ENCODE assay signal across 25 cellular contexts in the genomic region with DNA sequence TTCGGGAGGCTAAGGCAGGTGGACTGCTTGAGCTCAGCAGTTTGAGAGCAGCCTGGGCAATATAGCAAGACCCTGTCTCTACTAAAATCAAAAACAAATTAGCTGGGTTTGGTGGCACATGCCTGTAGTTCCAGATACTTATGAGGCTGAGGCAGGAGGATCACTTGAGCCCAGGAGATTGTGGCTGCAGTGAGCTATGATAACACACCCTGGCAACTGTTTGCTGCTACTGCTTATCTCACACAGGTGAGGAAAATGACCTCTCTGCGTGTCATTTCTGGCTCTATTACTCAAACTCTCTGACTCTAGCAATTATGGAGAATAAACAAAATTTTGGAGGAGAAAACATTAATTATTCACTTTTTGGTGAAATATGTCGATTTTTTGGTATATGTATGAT. TPM values are rescaled to one million over a fixed set of nuclear protein-coding genes. Genes with fewer than 3 reads are reported as not detected.
DNase-seq lines count a peak whose midpoint lies in the region; ATAC-seq, FAIRE-seq and TF ChIP-seq lines count a peak whose summit lies in the region.
"Had no signal": no experiment of that assay in that cellular context is flagged by ENCODE, and none has a peak within 500 bp of the region (broad histone marks: within the 10 kb centered on the region; RNA-seq: fewer than 3 reads in every experiment).

No MANE protein-coding gene starts in this region.

- 83% methylated on average over 1 of the region's 3 CpGs for WGBS in mesenchymal stem cell
- WGBS in transverse colon (ENCODE audit: low coverage in 1 of 2), 2 donors = 63 to 69% methylated on average over 3 of the region's 3 CpGs

- H3K9me3 ChIP-seq in PC-3 (ENCODE audit: low read length) (no peaks in the 10 kb centered on the region), colonic mucosa (no peaks in the 10 kb centered on the region), mesenchymal stem cell (ENCODE audit: control insufficient read depth, low read length) (no peaks in the 10 kb centered on the region), transverse colon (no peaks in the 10 kb centered on the region)
- H3K9me3 ChIP-seq: Caco-2, Peyer's patch, SJCRH30 had no signal

- no peak overlapping the region for H2BK5ac ChIP-seq in mesenchymal stem cell (ENCODE audit: low read depth, low read length, poor library complexity, severe bottlenecking)

- H3K36me3 Mint-ChIP-seq in activated CD4-positive, alpha-beta T cell treated with anti-CD3 and anti-CD28 coated beads for 36 hours (ENCODE audit: low read depth) = no peaks in the 10 kb centered on the region

- H3K9me2 ChIP-seq in PC-3 (replicated peaks; ENCODE audit: low read length) = no peaks in the 10 kb centered on the region

- no peaks in the 10 kb centered on the region for H3K79me1 ChIP-seq in mesenchymal stem cell (replicated peaks; ENCODE audit: low read length, poor library complexity, severe bottlenecking)

- CTCF ChIA-PET in PC-3 (lab: Charles Lee) = no interaction called here
- CTCF ChIA-PET in activated CD4-positive, alpha-beta T cell treated with anti-CD3 and anti-CD28 coated beads for 36 hours (lab: Charles Lee) = interaction anchor here (0.6 kb wide), 1 partner anchor 19 kb away, joined by 3 read pairs; no protein-coding TSS in a partner anchor

- H3K27me3 ChIP-seq in PC-3 (ENCODE audit: low read length) (no peaks in the 10 kb centered on the region), colonic mucosa (no peaks in the 10 kb centered on the region), mesenchymal stem cell (ENCODE audit: control insufficient read depth in 1 of 2, insufficient read depth in 1 of 2, low read length in 2 of 2) (no peaks in the 10 kb centered on the region), transverse colon (no peaks in the 10 kb centered on the region)
- H3K27me3 ChIP-seq: BLaER1, Peyer's patch, SJCRH30 had no signal

- DNase-seq in PC-3 = no peak
- peak; percentile 32 for DNase-seq in colonic mucosa
- no peak for DNase-seq in mesenchymal stem cell
- DNase-seq in transverse colon = no peak
- DNase-seq in GM12891 (ENCODE audit: insufficient read length, low spot score) = no peak
- DNase-seq in SHP77 treated with DMSO at 0.1 percent for 48 hours (lab: John Stamatoyannopoulos, UW) = no peak
- DNase-seq in activated CD4-positive, alpha-beta T cell treated with anti-CD3 and anti-CD28 coated beads for 36 hours = no peak
- DNase-seq: Caco-2; CD4-positive, alpha-beta T cell; DMS 273 treated with DMSO at 0.1 percent for 48 hours; DMS79 treated with DMSO at 0.1 percent for 48 hours; GM23248; H9; KG1; NCI-H1092 treated with DMSO at 0.1 percent for 48 hours; NCI-H146; NCI-H2029; NCI-H2227 treated with DMSO at 0.1 percent for 48 hours; NCI-H510A; Peyer's patch; SJCRH30 had no signal

- no peak overlapping the region for H3K27ac Mint-ChIP-seq in activated CD4-positive, alpha-beta T cell treated with anti-CD3 and anti-CD28 coated beads for 36 hours
- H3K27ac Mint-ChIP-seq: CD4-positive, alpha-beta T cell; H9 had no signal

- no peak overlapping the region for H2AFZ ChIP-seq in PC-3 (ENCODE audit: low read length)
- H2AFZ ChIP-seq in mesenchymal stem cell (ENCODE audit: low read depth, low read length) = no peak overlapping the region
- H2AFZ ChIP-seq: GM23248 had no signal

- peak overlapping the region in 1 of 2 experiments; percentile 24 for H3K4ac ChIP-seq in mesenchymal stem cell (ENCODE audit: low read depth in 1 of 2, low read length in 2 of 2)

- H3K4me1 ChIP-seq in PC-3 (ENCODE audit: insufficient read depth, low read length) (peaks cover 40% of the 10 kb centered on the region), colonic mucosa (peaks cover 18% of the 10 kb centered on the region), mesenchymal stem cell (ENCODE audit: control insufficient read depth, insufficient read depth, low read depth, low read length) (peaks cover 16% of the 10 kb centered on the region), transverse colon (peaks cover 0 to 43% (median 24%) of the 10 kb centered on the region in 4 donors)

- no peak overlapping the region for H3K23ac ChIP-seq in mesenchymal stem cell (ENCODE audit: low read length in 2 of 2)

- peak overlapping the region; percentile 2 to 45 for H2BK12ac ChIP-seq in mesenchymal stem cell (ENCODE audit: low read length in 2 of 2)

- no peak overlapping the region for H3K4me3 Mint-ChIP-seq in activated CD4-positive, alpha-beta T cell treated with anti-CD3 and anti-CD28 coated beads for 36 hours
- H3K4me3 Mint-ChIP-seq: CD4-positive, alpha-beta T cell; H9 had no signal

- no peak overlapping the region for H2BK120ac ChIP-seq in mesenchymal stem cell (ENCODE audit: low read depth, low read length)

- H4K8ac ChIP-seq in mesenchymal stem cell (ENCODE audit: low read length) = no peak overlapping the region

- peaks cover 48% of the 10 kb centered on the region for H3K4me1 Mint-ChIP-seq in activated CD4-positive, alpha-beta T cell treated with anti-CD3 and anti-CD28 coated beads for 36 hours

- POLR2A ChIA-PET in PC-3 (lab: Charles Lee; ENCODE audit: unreplicated experiment) = no interaction called here
- POLR2A ChIA-PET in activated CD4-positive, alpha-beta T cell treated with anti-CD3 and anti-CD28 coated beads for 36 hours (lab: Charles Lee) = no interaction called here

- no peak for TF ChIP-seq CTCF in PC-3 (conservative IDR thresholded peaks at IDR 0.05; ENCODE audit: low read depth, low read length)
- no peak for TF ChIP-seq CTCF in colonic mucosa (IDR thresholded peaks at IDR 0.05)
- TF ChIP-seq CTCF in transverse colon (IDR thresholded peaks at IDR 0.05) = no peak

- no peak overlapping the region for H3K4me3 ChIP-seq in PC-3 (ENCODE audit: low read length)
- no peak overlapping the region for H3K4me3 ChIP-seq in colonic mucosa
- no peak overlapping the region for H3K4me3 ChIP-seq in mesenchymal stem cell (ENCODE audit: insufficient read depth in 1 of 2, low read depth in 1 of 2, low read length in 2 of 2)
- no peak overlapping the region for H3K4me3 ChIP-seq in transverse colon
- H3K4me3 ChIP-seq: BLaER1, GM23248, Peyer's patch, SJCRH30 had no signal

- no peak overlapping the region for H3K18ac ChIP-seq in mesenchymal stem cell (ENCODE audit: low read depth in 1 of 2, low read length in 2 of 2)

- FAIRE-seq in GM12891 (lab: Jason Lieb, UNC) = no peak
- FAIRE-seq: GM12892, HepG2 had no signal

- TF ChIP-seq POLR2A in transverse colon (IDR thresholded peaks at IDR 0.05) (no peak), GM12891 (IDR thresholded peaks at IDR 0.05; ENCODE audit: low read depth, low read length) (no peak)

- peak overlapping the region; percentile 31 for H2AK5ac ChIP-seq in mesenchymal stem cell (ENCODE audit: low read length, severe bottlenecking)

- no peaks in the 10 kb centered on the region for H4K20me1 ChIP-seq in PC-3 (ENCODE audit: low read length)
- H4K20me1 ChIP-seq: BLaER1 had no signal

- ATAC-seq in PC-3 = no peak
- ATAC-seq in activated CD4-positive, alpha-beta T cell treated with anti-CD3 and anti-CD28 coated beads for 36 hours = no peak
- ATAC-seq: HepG2 had no signal

- peaks cover 4% of the 10 kb centered on the region for H3F3A ChIP-seq in PC-3 (ENCODE audit: low read length, unreplicated experiment)

- no TSS peak for BruUV-seq in PC-3 (replicated peaks; lab: Mats Ljungman, UMichigan)

- no peaks in the 10 kb centered on the region for H3K9me3 Mint-ChIP-seq in activated CD4-positive, alpha-beta T cell treated with anti-CD3 and anti-CD28 coated beads for 36 hours (ENCODE audit: low read depth)
- H3K9me3 Mint-ChIP-seq: CD4-positive, alpha-beta T cell; H9 had no signal

- no peaks in the 10 kb centered on the region for H3K36me3 ChIP-seq in PC-3 (ENCODE audit: low read depth, low read length)
- H3K36me3 ChIP-seq in colonic mucosa = no peaks in the 10 kb centered on the region
- no peaks in the 10 kb centered on the region for H3K36me3 ChIP-seq in mesenchymal stem cell (ENCODE audit: control insufficient read depth in 1 of 2, insufficient read depth in 2 of 2, low read depth in 1 of 2, low read length in 2 of 2)
- no peaks in the 10 kb centered on the region for H3K36me3 ChIP-seq in transverse colon
- H3K36me3 ChIP-seq: BLaER1, Peyer's patch, SJCRH30 had no signal

- in situ Hi-C loops in transverse colon (cut with MboI; ENCODE audit: low pct_ligation_motif_present in 1 of 4, low pct_unique_long_range_greater_than_20kb in 1 of 4, low sequenced_read_pairs in 3 of 4) = loop anchor here in 1 of 4 donors (10.0 kb wide), 1 partner anchor 61 kb away; no protein-coding TSS in a partner anchor

- no peak overlapping the region for H3K27ac ChIP-seq in PC-3 (ENCODE audit: low read length)
- peak overlapping the region; percentile 67 for H3K27ac ChIP-seq in colonic mucosa
- H3K27ac ChIP-seq in mesenchymal stem cell (ENCODE audit: low read length, poor library complexity, severe bottlenecking) = no peak overlapping the region
- peak overlapping the region in 3 of 4 donors; percentile 9 to 31 (median 15) for H3K27ac ChIP-seq in transverse colon
- H3K27ac ChIP-seq: BLaER1, GM23248, HL-60, Peyer's patch, SJCRH30 had no signal

- intact Hi-C loops in PC-3 (cut with micrococcal nuclease) (loop anchor here (2.0 to 5.0 kb wide), 6 partner anchors 33 to 184 kb away; no protein-coding TSS in a partner anchor), colonic mucosa (cut with DNase I) (loop anchor here (10.0 kb wide), 2 partner anchors 119 to 181 kb away; no protein-coding TSS in a partner anchor), transverse colon (cut with DNase I; ENCODE audit: low total_unique reads) (no loop called here)
- intact Hi-C loops in activated CD4-positive, alpha-beta T cell treated with anti-CD3 and anti-CD28 coated beads for 36 hours (cut with DNase I, micrococcal nuclease) = loop anchor here (2.0 to 5.0 kb wide), 4 partner anchors 33 to 694 kb away; a partner anchor contains a TSS

- TF ChIP-seq EP300 in transverse colon (IDR thresholded peaks at IDR 0.05; ENCODE audit: low read depth) = no peak

- no peaks in the 10 kb centered on the region for H3K27me3 Mint-ChIP-seq in activated CD4-positive, alpha-beta T cell treated with anti-CD3 and anti-CD28 coated beads for 36 hours
- H3K27me3 Mint-ChIP-seq: CD4-positive, alpha-beta T cell had no signal

- no peak overlapping the region for H4K91ac ChIP-seq in mesenchymal stem cell (ENCODE audit: low read length)

- no peak overlapping the region for H3K9ac ChIP-seq in PC-3 (ENCODE audit: low read length)
- no peak overlapping the region for H3K9ac ChIP-seq in colonic mucosa (ENCODE audit: low read depth in 2 of 2, low read length in 2 of 2)
- no peak overlapping the region for H3K9ac ChIP-seq in mesenchymal stem cell (ENCODE audit: low read length)
- H3K9ac ChIP-seq: BLaER1, GM23248 had no signal

- H2BK15ac ChIP-seq in mesenchymal stem cell (ENCODE audit: low read depth, poor library complexity, severe bottlenecking) = no peak overlapping the region

- peak overlapping the region; percentile 59; the same call in 1 of the 2 replicates for H3K4me2 ChIP-seq in PC-3 (ENCODE audit: low read length)
- no peak overlapping the region for H3K4me2 ChIP-seq in mesenchymal stem cell (ENCODE audit: low read length, poor library complexity, severe bottlenecking)
- H3K4me2 ChIP-seq: BLaER1 had no signal

- no peaks in the 10 kb centered on the region for H3K79me2 ChIP-seq in PC-3 (ENCODE audit: low read length)

- H3K14ac ChIP-seq in mesenchymal stem cell (ENCODE audit: low read length in 2 of 2) = peak overlapping the region in 1 of 2 experiments; percentile 53

RNA-seq across cellular contexts. Expression of a gene that starts 45.3 kb away (rescaled TPM):
- total RNA-seq in PC-3 (2014; rRNA removed) = 0.15 TPM in 1 of 2 replicates, not detected in the other
- total RNA-seq in colonic mucosa = under 1 TPM; 0.29 to 0.42 TPM
- 0.10 TPM for polyA plus RNA-seq in mesenchymal stem cell (2013, experiment 1 of 2)
- 0.04 TPM for polyA plus RNA-seq in mesenchymal stem cell (2013, experiment 2 of 2)
- total RNA-seq in transverse colon = under 1 TPM in 1 of 4 donors, not detected in 3; 0.32 TPM
- polyA plus RNA-seq in GM12891 (2012; ENCODE audit: low read depth, missing spikeins) = 0.18 TPM
- total RNA-seq in activated CD4-positive, alpha-beta T cell treated with anti-CD3 and anti-CD28 coated beads for 36 hours = not detected
- total RNA-seq: Caco-2; CD4-positive, alpha-beta T cell; GM23248; Peyer's patch; SJCRH30 had no signal

Comparison
In these comparisons a context has a peak if more than half of its experiments do, and no peak if none do; other contexts are left out.
1. H3K27ac ChIP-seq: peak in colonic mucosa (single experiment) and transverse colon (3 of 4); none in PC-3 (single experiment) and mesenchymal stem cell (single experiment).